11 cellular contexts compared by ENCODE assay signal in the genomic region with DNA sequence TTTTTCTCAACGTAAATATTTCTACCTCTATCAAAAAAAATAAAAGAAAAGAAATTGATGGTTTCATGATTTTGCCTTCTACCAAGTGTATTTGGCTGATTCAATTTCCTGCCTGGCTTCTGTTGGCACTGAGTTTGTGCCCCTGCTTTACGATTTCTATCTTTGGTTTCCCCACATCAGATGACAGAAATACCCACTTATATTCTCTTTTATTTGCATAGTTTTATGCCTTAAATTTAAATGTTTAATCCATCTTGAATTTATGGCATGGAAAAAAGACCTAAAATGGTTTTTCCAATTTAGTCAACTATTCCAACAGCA. TPM values are rescaled to one million over a fixed set of nuclear protein-coding genes. Genes with fewer than 3 reads are reported as not detected.
A peak's percentile ranks its signal among the peaks of the same experiment; 100 is the strongest.
DNase-seq lines count a peak whose midpoint lies in the region; ATAC-seq, FAIRE-seq and TF ChIP-seq lines count a peak whose summit lies in the region.
"Had no signal": no experiment of that assay in that cellular context is flagged by ENCODE, and none has a peak within 500 bp of the region (broad histone marks: within the 10 kb centered on the region; RNA-seq: fewer than 3 reads in every experiment).

No MANE protein-coding gene starts in this region.

- POLR2A ChIA-PET in RWPE1 (lab: Yijun Ruan, JAX; ENCODE audit: low non-redundant PET) = no interaction called here

- no peaks in the 10 kb centered on the region for H3K9me3 ChIP-seq in duodenal mucosa (ENCODE audit: control insufficient read depth in 1 of 2, low read length in 2 of 2)

- FAIRE-seq in GM19239 (lab: Jason Lieb, UNC) = peak; percentile 69
- FAIRE-seq: G401.6 had no signal

- no peaks in the 10 kb centered on the region for H3K36me3 ChIP-seq in duodenal mucosa (ENCODE audit: control insufficient read depth in 1 of 2, insufficient read depth in 2 of 2, low read length in 2 of 2)

- TF ChIP-seq CTCF in RWPE1 (conservative IDR thresholded peaks at IDR 0.05; ENCODE audit: low read depth) (no peak), foreskin keratinocyte (conservative IDR thresholded peaks at IDR 0.05) (no peak)

- H3K27me3 ChIP-seq in duodenal mucosa (ENCODE audit: control insufficient read depth in 1 of 2, insufficient read depth in 2 of 2, low read length in 2 of 2) (no peaks in the 10 kb centered on the region), foreskin keratinocyte (no peaks in the 10 kb centered on the region)

- H3K4me1 ChIP-seq in duodenal mucosa (ENCODE audit: control insufficient read depth in 1 of 2, insufficient read depth in 2 of 2, low read length in 2 of 2) (peaks cover 0 to 8% of the 10 kb centered on the region in 2 donors), foreskin keratinocyte (no peaks in the 10 kb centered on the region)

- peak overlapping the region; percentile 74 for H3K27ac ChIP-seq in RWPE1
- peak overlapping the region; percentile 50 for H3K27ac ChIP-seq in duodenal mucosa (ENCODE audit: low read depth, low read length)
- peak overlapping the region in 14 of 21 experiments; percentile 33 to 91 (median 72) for H3K27ac ChIP-seq in skin epidermis
- H3K27ac ChIP-seq in foreskin keratinocyte = no peak overlapping the region

- H3K4me3 ChIP-seq in duodenal mucosa (ENCODE audit: low read depth in 1 of 2, low read length in 2 of 2) = peak overlapping the region in 1 of 2 donors; percentile 60
- H3K4me3 ChIP-seq in skin epidermis = peak overlapping the region in 2 of 7 experiments; percentile 25

- DNase-seq in GM19239 (ENCODE audit: insufficient read length, low spot score) (no peak), RWPE1 (ENCODE audit: low spot score) (no peak), foreskin keratinocyte (no peak), NCI-H2081 treated with DMSO at 0.1 percent for 48 hours (lab: John Stamatoyannopoulos, UW) (no peak)
- DNase-seq: islet precursor cell, NCI-H510A, T-helper 9 cell had no signal

- CTCF ChIA-PET in RWPE1 (lab: Yijun Ruan, JAX) = no interaction called here

- no peak overlapping the region for H3K9ac ChIP-seq in duodenal mucosa (ENCODE audit: low read depth in 1 of 2, low read length in 2 of 2)

- ATAC-seq in foreskin keratinocyte (no peak), GM18873 (IDR thresholded peaks at IDR 0.05; ENCODE audit: low FRiP score, unreplicated experiment) (no peak)

RNA-seq across cellular contexts. Expression of a gene that starts 34.3 kb away (rescaled TPM):
- 7.7 and 11.4 TPM in 2 replicates for total RNA-seq in foreskin keratinocyte
- polyA plus RNA-seq in foreskin keratinocyte = 5.3 and 6.2 TPM in 2 replicates
